ENCODE assay signal across 1 cellular context in the genomic region with DNA sequence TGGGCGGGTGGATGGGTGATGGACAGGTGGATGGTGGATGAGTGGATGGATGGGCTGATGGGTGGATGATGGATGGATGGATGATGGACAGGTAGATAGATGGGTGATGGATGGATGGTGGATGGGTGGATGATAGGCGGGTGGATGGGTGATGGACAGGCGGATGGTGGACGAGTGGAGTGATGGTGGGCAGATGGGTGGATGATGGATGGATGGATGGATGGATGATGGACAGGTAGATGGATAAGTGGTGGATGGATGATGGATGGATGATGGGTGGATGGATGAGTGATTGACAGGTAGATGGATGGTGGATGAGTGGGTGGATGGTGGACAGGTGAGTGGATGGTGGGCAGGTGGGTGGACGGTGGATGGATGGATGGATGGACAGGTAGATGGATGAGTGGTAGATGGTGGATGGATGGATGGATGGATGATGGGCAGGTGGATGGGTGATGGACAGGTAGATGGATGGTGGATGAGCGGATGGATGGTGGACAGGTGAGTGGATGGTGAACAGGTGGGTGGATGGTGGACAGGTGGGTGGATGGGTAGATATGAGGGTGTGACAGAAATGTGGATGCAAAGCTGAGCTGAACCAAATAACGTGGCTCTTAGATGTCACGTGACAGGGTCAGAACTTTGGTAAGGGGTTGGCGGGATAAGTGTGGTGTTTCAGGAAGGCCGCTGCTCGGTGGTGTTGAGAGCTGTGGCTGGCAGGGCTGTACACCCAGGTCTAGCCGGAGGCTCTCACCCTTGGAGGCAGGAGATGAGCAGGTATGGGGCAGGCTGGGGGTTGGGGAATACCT.
A peak's percentile ranks its signal among the peaks of the same experiment; 100 is the strongest.
TF ChIP-seq lines count a peak whose summit lies in the region.

No MANE protein-coding gene starts in this region.

TF ChIP-seq in HEK293, 187 proteins besides CTCF, POLR2A, EP300 and RAD21 (continued from another document and continues in another):
- no peak for TF ChIP-seq MEIS1 (CRISPR knock-in tag; IDR thresholded peaks at IDR 0.05; ENCODE audit: borderline replicate concordance)
- TF ChIP-seq ZNF596 (tag by site-specific recombination; IDR thresholded peaks at IDR 0.05): no peak
- no peak for TF ChIP-seq ZNF341 (tag by site-specific recombination; IDR thresholded peaks at IDR 0.05; ENCODE audit: low read depth)
- TF ChIP-seq, protein P1, sequence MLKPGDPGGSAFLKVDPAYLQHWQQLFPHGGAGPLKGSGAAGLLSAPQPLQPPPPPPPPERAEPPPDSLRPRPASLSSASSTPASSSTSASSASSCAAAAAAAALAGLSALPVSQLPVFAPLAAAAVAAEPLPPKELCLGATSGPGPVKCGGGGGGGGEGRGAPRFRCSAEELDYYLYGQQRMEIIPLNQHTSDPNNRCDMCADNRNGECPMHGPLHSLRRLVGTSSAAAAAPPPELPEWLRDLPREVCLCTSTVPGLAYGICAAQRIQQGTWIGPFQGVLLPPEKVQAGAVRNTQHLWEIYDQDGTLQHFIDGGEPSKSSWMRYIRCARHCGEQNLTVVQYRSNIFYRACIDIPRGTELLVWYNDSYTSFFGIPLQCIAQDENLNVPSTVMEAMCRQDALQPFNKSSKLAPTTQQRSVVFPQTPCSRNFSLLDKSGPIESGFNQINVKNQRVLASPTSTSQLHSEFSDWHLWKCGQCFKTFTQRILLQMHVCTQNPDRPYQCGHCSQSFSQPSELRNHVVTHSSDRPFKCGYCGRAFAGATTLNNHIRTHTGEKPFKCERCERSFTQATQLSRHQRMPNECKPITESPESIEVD (tag by site-specific recombination; IDR thresholded peaks at IDR 0.05): no peak
- TF ChIP-seq OSR2 (tag by site-specific recombination; IDR thresholded peaks at IDR 0.05): no peak
- peak; percentile 75; the same call in 1 of the 2 replicates for TF ChIP-seq EGR2 (tag by site-specific recombination; IDR thresholded peaks at IDR 0.05; ENCODE audit: low read depth)
- TF ChIP-seq, protein P2, sequence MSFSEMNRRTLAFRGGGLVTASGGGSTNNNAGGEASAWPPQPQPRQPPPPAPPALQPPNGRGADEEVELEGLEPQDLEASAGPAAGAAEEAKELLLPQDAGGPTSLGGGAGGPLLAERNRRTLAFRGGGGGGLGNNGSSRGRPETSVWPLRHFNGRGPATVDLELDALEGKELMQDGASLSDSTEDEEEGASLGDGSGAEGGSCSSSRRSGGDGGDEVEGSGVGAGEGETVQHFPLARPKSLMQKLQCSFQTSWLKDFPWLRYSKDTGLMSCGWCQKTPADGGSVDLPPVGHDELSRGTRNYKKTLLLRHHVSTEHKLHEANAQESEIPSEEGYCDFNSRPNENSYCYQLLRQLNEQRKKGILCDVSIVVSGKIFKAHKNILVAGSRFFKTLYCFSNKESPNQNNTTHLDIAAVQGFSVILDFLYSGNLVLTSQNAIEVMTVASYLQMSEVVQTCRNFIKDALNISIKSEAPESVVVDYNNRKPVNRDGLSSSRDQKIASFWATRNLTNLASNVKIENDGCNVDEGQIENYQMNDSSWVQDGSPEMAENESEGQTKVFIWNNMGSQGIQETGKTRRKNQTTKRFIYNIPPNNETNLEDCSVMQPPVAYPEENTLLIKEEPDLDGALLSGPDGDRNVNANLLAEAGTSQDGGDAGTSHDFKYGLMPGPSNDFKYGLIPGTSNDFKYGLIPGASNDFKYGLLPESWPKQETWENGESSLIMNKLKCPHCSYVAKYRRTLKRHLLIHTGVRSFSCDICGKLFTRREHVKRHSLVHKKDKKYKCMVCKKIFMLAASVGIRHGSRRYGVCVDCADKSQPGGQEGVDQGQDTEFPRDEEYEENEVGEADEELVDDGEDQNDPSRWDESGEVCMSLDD (tag by site-specific recombination; IDR thresholded peaks at IDR 0.05): no peak
- TF ChIP-seq KLF10 (tag by site-specific recombination; IDR thresholded peaks at IDR 0.05): no peak
- TF ChIP-seq BCL11A (tag by site-specific recombination; IDR thresholded peaks at IDR 0.05; ENCODE audit: low read depth): no peak
- peak; percentile 97 for TF ChIP-seq ZNF366 (tag by site-specific recombination; conservative IDR thresholded peaks at IDR 0.05)
- no peak for TF ChIP-seq ZBTB1 (tag by site-specific recombination; IDR thresholded peaks at IDR 0.05)
- TF ChIP-seq ZBTB21 (tag by site-specific recombination; IDR thresholded peaks at IDR 0.05): no peak
- no peak for TF ChIP-seq ZNF174 (tag by site-specific recombination; IDR thresholded peaks at IDR 0.05)
- no peak for TF ChIP-seq ZNF140 (tag by site-specific recombination; IDR thresholded peaks at IDR 0.05)
- no peak for TF ChIP-seq ZNF292 (tag by site-specific recombination; IDR thresholded peaks at IDR 0.05; ENCODE audit: borderline replicate concordance, low read depth)
- no peak for TF ChIP-seq ZNF664 (tag by site-specific recombination; IDR thresholded peaks at IDR 0.05)
- no peak for TF ChIP-seq ZSCAN23 (tag by site-specific recombination; IDR thresholded peaks at IDR 0.05)
- no peak for TF ChIP-seq ZNF791 (tag by site-specific recombination; IDR thresholded peaks at IDR 0.05)
- TF ChIP-seq ZNF747 (tag by site-specific recombination; IDR thresholded peaks at IDR 0.05): no peak
- TF ChIP-seq ZNF133 (tag by site-specific recombination; IDR thresholded peaks at IDR 0.05): no peak
- no peak for TF ChIP-seq ZNF248 (tag by site-specific recombination; IDR thresholded peaks at IDR 0.05)
- TF ChIP-seq, protein P3, sequence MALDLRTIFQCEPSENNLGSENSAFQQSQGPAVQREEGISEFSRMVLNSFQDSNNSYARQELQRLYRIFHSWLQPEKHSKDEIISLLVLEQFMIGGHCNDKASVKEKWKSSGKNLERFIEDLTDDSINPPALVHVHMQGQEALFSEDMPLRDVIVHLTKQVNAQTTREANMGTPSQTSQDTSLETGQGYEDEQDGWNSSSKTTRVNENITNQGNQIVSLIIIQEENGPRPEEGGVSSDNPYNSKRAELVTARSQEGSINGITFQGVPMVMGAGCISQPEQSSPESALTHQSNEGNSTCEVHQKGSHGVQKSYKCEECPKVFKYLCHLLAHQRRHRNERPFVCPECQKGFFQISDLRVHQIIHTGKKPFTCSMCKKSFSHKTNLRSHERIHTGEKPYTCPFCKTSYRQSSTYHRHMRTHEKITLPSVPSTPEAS (tag by site-specific recombination; IDR thresholded peaks at IDR 0.05): no peak
- no peak for TF ChIP-seq ZNF843 (tag by site-specific recombination; IDR thresholded peaks at IDR 0.05)
- TF ChIP-seq SCRT1 (tag by site-specific recombination; IDR thresholded peaks at IDR 0.05; ENCODE audit: borderline replicate concordance): peak; percentile 88; the same call in 1 of the 2 replicates
- peak; percentile 97 for TF ChIP-seq ZBTB17 (tag by site-specific recombination; IDR thresholded peaks at IDR 0.05)
- TF ChIP-seq SETDB1 (IDR thresholded peaks at IDR 0.05; ENCODE audit: insufficient read length, low read length): no peak
- no peak for TF ChIP-seq WT1 (tag by site-specific recombination; IDR thresholded peaks at IDR 0.05)
- TF ChIP-seq ZNF830 (tag by site-specific recombination; IDR thresholded peaks at IDR 0.05; ENCODE audit: low read depth): no peak
- no peak; the same call in 1 of the 2 replicates for TF ChIP-seq ZBTB20 (tag by site-specific recombination; IDR thresholded peaks at IDR 0.05)
- no peak for TF ChIP-seq OVOL3 (tag by site-specific recombination; IDR thresholded peaks at IDR 0.05)
- TF ChIP-seq ZNF585B (tag by site-specific recombination; IDR thresholded peaks at IDR 0.05): no peak
- no peak for TF ChIP-seq ZNF776 (tag by site-specific recombination; IDR thresholded peaks at IDR 0.05; ENCODE audit: borderline replicate concordance)
- no peak for TF ChIP-seq ZNF701 (tag by site-specific recombination; IDR thresholded peaks at IDR 0.05)
- no peak for TF ChIP-seq PRDM1 (tag by site-specific recombination; IDR thresholded peaks at IDR 0.05)
- no peak for TF ChIP-seq ZNF157 (tag by site-specific recombination; IDR thresholded peaks at IDR 0.05)
- TF ChIP-seq ZNF354C (tag by site-specific recombination; IDR thresholded peaks at IDR 0.05; ENCODE audit: borderline replicate concordance, low read depth): no peak
- no peak for TF ChIP-seq ZNF24 (tag by site-specific recombination; IDR thresholded peaks at IDR 0.05)
- TF ChIP-seq ZNF558 (tag by site-specific recombination; IDR thresholded peaks at IDR 0.05): no peak
- TF ChIP-seq FEZF1 (tag by site-specific recombination; IDR thresholded peaks at IDR 0.05): no peak; the same call in 1 of the 2 replicates
- no peak for TF ChIP-seq ZNF514 (tag by site-specific recombination; IDR thresholded peaks at IDR 0.05)
- TF ChIP-seq, protein P4, sequence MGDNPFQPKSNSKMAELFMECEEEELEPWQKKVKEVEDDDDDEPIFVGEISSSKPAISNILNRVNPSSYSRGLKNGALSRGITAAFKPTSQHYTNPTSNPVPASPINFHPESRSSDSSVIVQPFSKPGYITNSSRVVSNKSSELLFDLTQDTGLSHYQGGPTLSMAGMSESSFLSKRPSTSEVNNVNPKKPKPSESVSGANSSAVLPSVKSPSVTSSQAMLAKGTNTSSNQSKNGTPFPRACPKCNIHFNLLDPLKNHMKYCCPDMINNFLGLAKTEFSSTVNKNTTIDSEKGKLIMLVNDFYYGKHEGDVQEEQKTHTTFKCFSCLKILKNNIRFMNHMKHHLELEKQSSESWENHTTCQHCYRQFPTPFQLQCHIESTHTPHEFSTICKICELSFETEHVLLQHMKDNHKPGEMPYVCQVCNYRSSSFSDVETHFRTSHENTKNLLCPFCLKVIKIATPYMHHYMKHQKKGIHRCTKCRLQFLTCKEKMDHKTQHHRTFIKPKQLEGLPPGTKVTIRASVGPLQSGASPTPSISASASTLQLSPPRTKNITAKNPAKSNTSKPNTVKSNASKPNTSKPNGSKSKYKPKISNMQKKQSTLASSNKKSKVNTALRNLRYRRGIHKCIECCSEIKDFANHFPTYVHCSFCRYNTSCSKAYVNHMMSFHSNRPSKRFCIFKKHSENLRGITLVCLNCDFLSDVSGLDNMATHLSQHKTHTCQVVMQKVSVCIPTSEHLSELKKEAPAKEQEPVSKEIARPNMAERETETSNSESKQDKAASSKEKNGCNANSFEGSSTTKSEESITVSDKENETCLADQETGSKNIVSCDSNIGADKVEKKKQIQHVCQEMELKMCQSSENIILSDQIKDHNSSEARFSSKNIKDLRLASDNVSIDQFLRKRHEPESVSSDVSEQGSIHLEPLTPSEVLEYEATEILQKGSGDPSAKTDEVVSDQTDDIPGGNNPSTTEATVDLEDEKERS (tag by site-specific recombination; IDR thresholded peaks at IDR 0.05): no peak
- no peak for TF ChIP-seq ZNF560 (tag by site-specific recombination; IDR thresholded peaks at IDR 0.05; ENCODE audit: borderline replicate concordance)
- TF ChIP-seq, protein P5, sequence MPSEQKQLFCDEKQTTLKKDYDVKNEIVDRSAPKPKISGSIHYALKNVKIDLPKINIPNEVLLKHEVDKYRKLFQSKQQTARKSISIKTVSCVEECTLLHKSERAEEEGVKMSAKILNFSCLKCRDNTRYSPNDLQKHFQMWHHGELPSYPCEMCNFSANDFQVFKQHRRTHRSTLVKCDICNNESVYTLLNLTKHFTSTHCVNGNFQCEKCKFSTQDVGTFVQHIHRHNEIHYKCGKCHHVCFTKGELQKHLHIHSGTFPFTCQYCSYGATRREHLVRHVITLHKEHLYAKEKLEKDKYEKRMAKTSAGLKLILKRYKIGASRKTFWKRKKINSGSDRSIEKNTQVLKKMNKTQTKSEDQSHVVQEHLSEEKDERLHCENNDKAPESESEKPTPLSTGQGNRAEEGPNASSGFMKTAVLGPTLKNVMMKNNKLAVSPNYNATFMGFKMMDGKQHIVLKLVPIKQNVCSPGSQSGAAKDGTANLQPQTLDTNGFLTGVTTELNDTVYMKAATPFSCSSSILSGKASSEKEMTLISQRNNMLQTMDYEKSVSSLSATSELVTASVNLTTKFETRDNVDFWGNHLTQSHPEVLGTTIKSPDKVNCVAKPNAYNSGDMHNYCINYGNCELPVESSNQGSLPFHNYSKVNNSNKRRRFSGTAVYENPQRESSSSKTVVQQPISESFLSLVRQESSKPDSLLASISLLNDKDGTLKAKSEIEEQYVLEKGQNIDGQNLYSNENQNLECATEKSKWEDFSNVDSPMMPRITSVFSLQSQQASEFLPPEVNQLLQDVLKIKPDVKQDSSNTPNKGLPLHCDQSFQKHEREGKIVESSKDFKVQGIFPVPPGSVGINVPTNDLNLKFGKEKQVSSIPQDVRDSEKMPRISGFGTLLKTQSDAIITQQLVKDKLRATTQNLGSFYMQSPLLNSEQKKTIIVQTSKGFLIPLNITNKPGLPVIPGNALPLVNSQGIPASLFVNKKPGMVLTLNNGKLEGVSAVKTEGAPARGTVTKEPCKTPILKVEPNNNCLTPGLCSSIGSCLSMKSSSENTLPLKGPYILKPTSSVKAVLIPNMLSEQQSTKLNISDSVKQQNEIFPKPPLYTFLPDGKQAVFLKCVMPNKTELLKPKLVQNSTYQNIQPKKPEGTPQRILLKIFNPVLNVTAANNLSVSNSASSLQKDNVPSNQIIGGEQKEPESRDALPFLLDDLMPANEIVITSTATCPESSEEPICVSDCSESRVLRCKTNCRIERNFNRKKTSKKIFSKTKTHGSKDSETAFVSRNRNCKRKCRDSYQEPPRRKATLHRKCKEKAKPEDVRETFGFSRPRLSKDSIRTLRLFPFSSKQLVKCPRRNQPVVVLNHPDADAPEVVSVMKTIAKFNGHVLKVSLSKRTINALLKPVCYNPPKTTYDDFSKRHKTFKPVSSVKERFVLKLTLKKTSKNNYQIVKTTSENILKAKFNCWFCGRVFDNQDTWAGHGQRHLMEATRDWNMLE (tag by site-specific recombination; conservative IDR thresholded peaks at IDR 0.05; ENCODE audit: low read depth): no peak
- TF ChIP-seq YY2 (tag by site-specific recombination; IDR thresholded peaks at IDR 0.05): no peak
- TF ChIP-seq, protein P6, sequence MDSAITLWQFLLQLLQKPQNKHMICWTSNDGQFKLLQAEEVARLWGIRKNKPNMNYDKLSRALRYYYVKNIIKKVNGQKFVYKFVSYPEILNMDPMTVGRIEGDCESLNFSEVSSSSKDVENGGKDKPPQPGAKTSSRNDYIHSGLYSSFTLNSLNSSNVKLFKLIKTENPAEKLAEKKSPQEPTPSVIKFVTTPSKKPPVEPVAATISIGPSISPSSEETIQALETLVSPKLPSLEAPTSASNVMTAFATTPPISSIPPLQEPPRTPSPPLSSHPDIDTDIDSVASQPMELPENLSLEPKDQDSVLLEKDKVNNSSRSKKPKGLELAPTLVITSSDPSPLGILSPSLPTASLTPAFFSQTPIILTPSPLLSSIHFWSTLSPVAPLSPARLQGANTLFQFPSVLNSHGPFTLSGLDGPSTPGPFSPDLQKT (IDR thresholded peaks at IDR 0.05; ENCODE audit: borderline replicate concordance, low read depth, low read length): no peak
- no peak for TF ChIP-seq ZNF555 (tag by site-specific recombination; conservative IDR thresholded peaks at IDR 0.05)
- no peak for TF ChIP-seq ZNF561 (tag by site-specific recombination; IDR thresholded peaks at IDR 0.05; ENCODE audit: borderline replicate concordance)
- TF ChIP-seq, protein P7, sequence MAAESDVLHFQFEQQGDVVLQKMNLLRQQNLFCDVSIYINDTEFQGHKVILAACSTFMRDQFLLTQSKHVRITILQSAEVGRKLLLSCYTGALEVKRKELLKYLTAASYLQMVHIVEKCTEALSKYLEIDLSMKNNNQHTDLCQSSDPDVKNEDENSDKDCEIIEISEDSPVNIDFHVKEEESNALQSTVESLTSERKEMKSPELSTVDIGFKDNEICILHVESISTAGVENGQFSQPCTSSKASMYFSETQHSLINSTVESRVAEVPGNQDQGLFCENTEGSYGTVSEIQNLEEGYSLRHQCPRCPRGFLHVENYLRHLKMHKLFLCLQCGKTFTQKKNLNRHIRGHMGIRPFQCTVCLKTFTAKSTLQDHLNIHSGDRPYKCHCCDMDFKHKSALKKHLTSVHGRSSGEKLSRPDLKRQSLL (tag by site-specific recombination; IDR thresholded peaks at IDR 0.05): no peak
- TF ChIP-seq ZNF146 (tag by site-specific recombination; IDR thresholded peaks at IDR 0.05): no peak
- TF ChIP-seq GLI4 (tag by site-specific recombination; IDR thresholded peaks at IDR 0.05): no peak
- TF ChIP-seq ZNF768 (tag by site-specific recombination; IDR thresholded peaks at IDR 0.05): no peak
- TF ChIP-seq ZNF211 (tag by site-specific recombination; IDR thresholded peaks at IDR 0.05; ENCODE audit: low read depth): no peak
